15 cellular contexts compared by ENCODE assay signal in genomic region chr7:64180989-64181388, GRCh38. TPM values are rescaled to one million over a fixed set of nuclear protein-coding genes. Genes with fewer than 3 reads are reported as not detected.
DNase-seq lines count a peak whose midpoint lies in the region; ATAC-seq and TF ChIP-seq lines count a peak whose summit lies in the region.
"Had no signal": no experiment of that assay in that cellular context is flagged by ENCODE, and none has a peak within 500 bp of the region (broad histone marks: within the 10 kb centered on the region; RNA-seq: fewer than 3 reads in every experiment).

No MANE protein-coding gene starts in this region.

- no peaks in the 10 kb centered on the region for H3K4me1 ChIP-seq in lower lobe of right lung
- H3K4me1 ChIP-seq: colonic mucosa had no signal

- DNase-seq in activated CD8-positive, alpha-beta T cell treated with anti-CD3 and anti-CD28 coated beads for 36 hours: peak; percentile 42
- no peak for DNase-seq in activated CD8-positive, alpha-beta T cell treated with anti-CD3 and anti-CD28 coated beads, Interleukin-2, amount 10 ng/mL, durations not matched to agents 7 days and 5 days
- DNase-seq in HFFc6 (no peak), SKM-1 (lab: John Stamatoyannopoulos, UW; ENCODE audit: unreplicated experiment) (peak; percentile 1), lower lobe of right lung (no peak), ecto neural progenitor cell (ENCODE audit: low spot score) (no peak), nucleus accumbens (lab: John Stamatoyannopoulos, UW) (no peak)
- DNase-seq: activated effector memory CD4-positive, alpha-beta T cell treated with Interleukin-2 at 50 U/mL for 16 hours; CD4-positive, alpha-beta T cell; colonic mucosa; midbrain; NCI-H1092; tibial artery had no signal

- POLR2A ChIA-PET in activated CD8-positive, alpha-beta T cell treated with anti-CD3 and anti-CD28 coated beads for 36 hours (lab: Charles Lee): no interaction called here
- POLR2A ChIA-PET in activated CD8-positive, alpha-beta T cell treated with anti-CD3 and anti-CD28 coated beads, Interleukin-2, amount 10 ng/mL, durations not matched to agents 7 days and 5 days (lab: Charles Lee): no interaction called here

- H3K27ac Mint-ChIP-seq in activated CD8-positive, alpha-beta T cell treated with anti-CD3 and anti-CD28 coated beads for 36 hours: no peak overlapping the region
- H3K27ac Mint-ChIP-seq in activated CD8-positive, alpha-beta T cell treated with anti-CD3 and anti-CD28 coated beads, Interleukin-2, amount 10 ng/mL, durations not matched to agents 7 days and 5 days: no peak overlapping the region
- H3K27ac Mint-ChIP-seq in HFFc6: no peak overlapping the region
- H3K27ac Mint-ChIP-seq: CD4-positive, alpha-beta T cell had no signal

- H3K4me3 ChIP-seq in lower lobe of right lung: no peak overlapping the region
- H3K4me3 ChIP-seq: colonic mucosa, tibial artery had no signal

- H3K36me3 Mint-ChIP-seq in activated CD8-positive, alpha-beta T cell treated with anti-CD3 and anti-CD28 coated beads for 36 hours (ENCODE audit: low read depth): no peaks in the 10 kb centered on the region
- no peaks in the 10 kb centered on the region for H3K36me3 Mint-ChIP-seq in activated CD8-positive, alpha-beta T cell treated with anti-CD3 and anti-CD28 coated beads, Interleukin-2, amount 10 ng/mL, durations not matched to agents 7 days and 5 days (ENCODE audit: low read depth)
- peaks cover 8% of the 10 kb centered on the region; the same call in 1 of the 2 replicates for H3K36me3 Mint-ChIP-seq in HFFc6 (ENCODE audit: low read depth)

- peaks cover 31% of the 10 kb centered on the region for H3K27me3 ChIP-seq in lower lobe of right lung (ENCODE audit: low read depth)
- H3K27me3 ChIP-seq: colonic mucosa had no signal

- no peak overlapping the region for H3K4me3 Mint-ChIP-seq in activated CD8-positive, alpha-beta T cell treated with anti-CD3 and anti-CD28 coated beads for 36 hours
- no peak overlapping the region for H3K4me3 Mint-ChIP-seq in activated CD8-positive, alpha-beta T cell treated with anti-CD3 and anti-CD28 coated beads, Interleukin-2, amount 10 ng/mL, durations not matched to agents 7 days and 5 days
- no peak overlapping the region for H3K4me3 Mint-ChIP-seq in HFFc6
- H3K4me3 Mint-ChIP-seq: CD4-positive, alpha-beta T cell had no signal

- H3K4me1 Mint-ChIP-seq in activated CD8-positive, alpha-beta T cell treated with anti-CD3 and anti-CD28 coated beads for 36 hours (ENCODE audit: low read depth): no peaks in the 10 kb centered on the region
- no peaks in the 10 kb centered on the region for H3K4me1 Mint-ChIP-seq in activated CD8-positive, alpha-beta T cell treated with anti-CD3 and anti-CD28 coated beads, Interleukin-2, amount 10 ng/mL, durations not matched to agents 7 days and 5 days (ENCODE audit: low read depth)
- H3K4me1 Mint-ChIP-seq in HFFc6 (ENCODE audit: low read depth): no peaks in the 10 kb centered on the region

- no peak overlapping the region for H3K27ac ChIP-seq in lower lobe of right lung
- H3K27ac ChIP-seq: colonic mucosa, tibial artery had no signal

- no peaks in the 10 kb centered on the region for H3K36me3 ChIP-seq in lower lobe of right lung
- H3K36me3 ChIP-seq: colonic mucosa, tibial artery had no signal

- CTCF ChIA-PET in activated CD8-positive, alpha-beta T cell treated with anti-CD3 and anti-CD28 coated beads for 36 hours (lab: Charles Lee): interaction anchor here (0.9 kb wide), 1 partner anchor 439 kb away, joined by 3 read pairs; no protein-coding TSS in a partner anchor
- CTCF ChIA-PET in activated CD8-positive, alpha-beta T cell treated with anti-CD3 and anti-CD28 coated beads, Interleukin-2, amount 10 ng/mL, durations not matched to agents 7 days and 5 days (lab: Charles Lee): no interaction called here

- intact Hi-C loops in activated CD8-positive, alpha-beta T cell treated with anti-CD3 and anti-CD28 coated beads for 36 hours (cut with micrococcal nuclease): loop anchor here (10.0 kb wide), 1 partner anchor 204 kb away; no protein-coding TSS in a partner anchor
- intact Hi-C loops in lower lobe of right lung (cut with DNase I): loop anchor here (5.0 kb wide), 1 partner anchor 441 kb away; no protein-coding TSS in a partner anchor

- H3K9me3 ChIP-seq in lower lobe of right lung: no peaks in the 10 kb centered on the region
- H3K9me3 ChIP-seq: colonic mucosa had no signal

- H3K9me3 Mint-ChIP-seq in activated CD8-positive, alpha-beta T cell treated with anti-CD3 and anti-CD28 coated beads for 36 hours: peaks cover 1% of the 10 kb centered on the region
- H3K9me3 Mint-ChIP-seq in activated CD8-positive, alpha-beta T cell treated with anti-CD3 and anti-CD28 coated beads, Interleukin-2, amount 10 ng/mL, durations not matched to agents 7 days and 5 days (ENCODE audit: insufficient read depth): peaks cover 17% of the 10 kb centered on the region
- H3K9me3 Mint-ChIP-seq in HFFc6: peaks cover 26% of the 10 kb centered on the region

- no peak for ATAC-seq in activated CD8-positive, alpha-beta T cell treated with anti-CD3 and anti-CD28 coated beads for 36 hours
- no peak for ATAC-seq in activated CD8-positive, alpha-beta T cell treated with anti-CD3 and anti-CD28 coated beads, Interleukin-2, amount 10 ng/mL, durations not matched to agents 7 days and 5 days
- ATAC-seq in lower lobe of right lung (no peak), GM21737 (IDR thresholded peaks at IDR 0.05; ENCODE audit: unreplicated experiment) (no peak)

- peaks cover 4% of the 10 kb centered on the region for H3K27me3 Mint-ChIP-seq in activated CD8-positive, alpha-beta T cell treated with anti-CD3 and anti-CD28 coated beads for 36 hours
- no peaks in the 10 kb centered on the region for H3K27me3 Mint-ChIP-seq in activated CD8-positive, alpha-beta T cell treated with anti-CD3 and anti-CD28 coated beads, Interleukin-2, amount 10 ng/mL, durations not matched to agents 7 days and 5 days (ENCODE audit: low read depth)
- H3K27me3 Mint-ChIP-seq in HFFc6 (ENCODE audit: insufficient read depth): peaks cover 1% of the 10 kb centered on the region; the same call in 1 of the 2 replicates

- peak; percentile 45 for TF ChIP-seq CTCF in activated CD8-positive, alpha-beta T cell treated with anti-CD3 and anti-CD28 coated beads for 36 hours (IDR thresholded peaks at IDR 0.05)
- peak; percentile 51 for TF ChIP-seq CTCF in HFFc6 (IDR thresholded peaks at IDR 0.05)
- TF ChIP-seq CTCF in lower lobe of right lung (IDR thresholded peaks at IDR 0.05): peak; percentile 41

RNA-seq across cellular contexts. Expression of gene ZNF735, which starts 26.0 kb away (rescaled TPM):
- not detected for total RNA-seq in activated CD8-positive, alpha-beta T cell treated with anti-CD3 and anti-CD28 coated beads for 36 hours
- total RNA-seq in activated CD8-positive, alpha-beta T cell treated with anti-CD3 and anti-CD28 coated beads, Interleukin-2, amount 10 ng/mL, durations not matched to agents 7 days and 5 days: not detected
- not detected for total RNA-seq in HFFc6 (2021; fragmentation: NEBNext Ultra II Directional; extraction: Animal tissue kit (Norgen Biotek cat#: 25700))
- not detected for total RNA-seq in lower lobe of right lung
- total RNA-seq: CD4-positive, alpha-beta T cell; colonic mucosa; pulmonary artery endothelial cell had no signal

RNA-seq across cellular contexts. Expression of gene ZNF679, which starts 47.3 kb away (rescaled TPM):
- total RNA-seq in activated CD8-positive, alpha-beta T cell treated with anti-CD3 and anti-CD28 coated beads for 36 hours: not detected
- total RNA-seq in activated CD8-positive, alpha-beta T cell treated with anti-CD3 and anti-CD28 coated beads, Interleukin-2, amount 10 ng/mL, durations not matched to agents 7 days and 5 days: not detected
- not detected for total RNA-seq in HFFc6 (2021; fragmentation: NEBNext Ultra II Directional; extraction: Animal tissue kit (Norgen Biotek cat#: 25700))
- total RNA-seq in lower lobe of right lung: not detected
- total RNA-seq: CD4-positive, alpha-beta T cell; colonic mucosa; pulmonary artery endothelial cell had no signal

Comparison
In these comparisons a context has a peak if more than half of its experiments do, and no peak if none do; other contexts are left out.
1. DNase-seq: peak in activated CD8-positive, alpha-beta T cell treated with anti-CD3 and anti-CD28 coated beads for 36 hours (single experiment) and SKM-1 (single experiment); none in activated CD8-positive, alpha-beta T cell treated with anti-CD3 and anti-CD28 coated beads, Interleukin-2, amount 10 ng/mL, durations not matched to agents 7 days and 5 days (single experiment), HFFc6 (single experiment), lower lobe of right lung (single experiment), ecto neural progenitor cell (single experiment) and nucleus accumbens (0 of 56).
2. Peak in every context shown above with its lines, with median percentiles within 50 percentile points of each other: CTCF ChIP-seq.